In genomic region chr9:129432671-129433154, GRCh38 we compare ENCODE assay signal across 16 cellular contexts.
A peak's percentile ranks its signal among the peaks of the same experiment; 100 is the strongest.
DNase-seq lines count a peak whose midpoint lies in the region; ATAC-seq and TF ChIP-seq lines count a peak whose summit lies in the region.
"Had no signal": no experiment of that assay in that cellular context is flagged by ENCODE, and none has a peak within 500 bp of the region (broad histone marks: within the 10 kb centered on the region; RNA-seq: fewer than 3 reads in every experiment).

No MANE protein-coding gene starts in this region.

- H3K4me1 ChIP-seq in BE2C = peaks cover 30% of the 10 kb centered on the region

- no peak overlapping the region for H2AFZ ChIP-seq in neural cell (ENCODE audit: low read depth, low read length)

- peaks cover 7% of the 10 kb centered on the region for H3K4me1 Mint-ChIP-seq in activated naive CD4-positive, alpha-beta T cell treated with anti-CD3 and anti-CD28 coated beads for 36 hours (ENCODE audit: low read depth)

- TF ChIP-seq RAD21 in Ishikawa (IDR thresholded peaks at IDR 0.05; ENCODE audit: low read depth) (peak; percentile 16; the same call in 1 of the 2 replicates), neural cell (conservative IDR thresholded peaks at IDR 0.05) (no peak)

- no peak for ATAC-seq in HG03095 (IDR thresholded peaks at IDR 0.05; ENCODE audit: unreplicated experiment)

- H3K27me3 ChIP-seq in BE2C (no peaks in the 10 kb centered on the region), neural cell (ENCODE audit: insufficient read depth, low read depth, low read length) (no peaks in the 10 kb centered on the region)
- H3K27me3 ChIP-seq: dorsolateral prefrontal cortex, suprapubic skin had no signal

- TF ChIP-seq EP300 in Ishikawa (IDR thresholded peaks at IDR 0.05; ENCODE audit: borderline replicate concordance) = peak; percentile 99
- TF ChIP-seq EP300 in neural cell (conservative IDR thresholded peaks at IDR 0.05; ENCODE audit: poor library complexity, severe bottlenecking) = no peak

- H3K9me3 ChIP-seq in BE2C (no peaks in the 10 kb centered on the region), neural cell (ENCODE audit: low read length) (no peaks in the 10 kb centered on the region)
- H3K9me3 ChIP-seq: suprapubic skin had no signal

- CTCF ChIA-PET in GM10248 (lab: Yijun Ruan, JAX) = interaction anchor here (1.0 to 1.2 kb wide), 2 partner anchors 27 to 261 kb away, joined by 3 to 4 read pairs; no protein-coding TSS in a partner anchor
- CTCF ChIA-PET in activated naive CD4-positive, alpha-beta T cell treated with anti-CD3 and anti-CD28 coated beads for 36 hours (lab: Charles Lee) = interaction anchor here (0.6 kb wide), 1 partner anchor 11 kb away, joined by 3 read pairs; no protein-coding TSS in a partner anchor

- no peaks in the 10 kb centered on the region for H3K36me3 Mint-ChIP-seq in activated naive CD4-positive, alpha-beta T cell treated with anti-CD3 and anti-CD28 coated beads for 36 hours (ENCODE audit: low read depth)
- H3K36me3 Mint-ChIP-seq: IgD-negative memory B cell had no signal

- peak overlapping the region; percentile 46 to 54 for H3K27ac ChIP-seq in coronary artery
- no peak overlapping the region for H3K27ac ChIP-seq in neural cell (ENCODE audit: low read length)
- H3K27ac ChIP-seq: suprapubic skin had no signal

- POLR2A ChIA-PET in GM10248 (lab: Yijun Ruan, JAX) = no interaction called here

- H3K4me3 Mint-ChIP-seq in activated naive CD4-positive, alpha-beta T cell treated with anti-CD3 and anti-CD28 coated beads for 36 hours = no peak overlapping the region
- H3K4me3 Mint-ChIP-seq: IgD-negative memory B cell had no signal

- no peaks in the 10 kb centered on the region for H3K9me3 Mint-ChIP-seq in activated naive CD4-positive, alpha-beta T cell treated with anti-CD3 and anti-CD28 coated beads for 36 hours
- H3K9me3 Mint-ChIP-seq: IgD-negative memory B cell had no signal

- H3K27ac Mint-ChIP-seq in activated naive CD4-positive, alpha-beta T cell treated with anti-CD3 and anti-CD28 coated beads for 36 hours = no peak overlapping the region
- H3K27ac Mint-ChIP-seq: IgD-negative memory B cell had no signal

- H3K36me3 ChIP-seq in BE2C (no peaks in the 10 kb centered on the region), neural cell (ENCODE audit: insufficient read depth, low read length) (no peaks in the 10 kb centered on the region)
- H3K36me3 ChIP-seq: heart right ventricle, suprapubic skin had no signal

- H3F3A ChIP-seq in neural cell (ENCODE audit: insufficient read depth, low read length, poor library complexity, severe bottlenecking) = peaks cover 1% of the 10 kb centered on the region

- DNase-seq in BE2C (peak; percentile 78), coronary artery (ENCODE audit: low spot score) (no peak), GM10248 (ENCODE audit: extremely low spot score) (no peak)
- DNase-seq in activated naive CD4-positive, alpha-beta T cell treated with anti-CD3 and anti-CD28 coated beads for 36 hours = no peak
- DNase-seq in stimulated activated CD4-positive, alpha-beta T cell treated with anti-CD3 and anti-CD28 coated beads, Interleukin-15, amount 100 ng/mL, for 24 hours = no peak
- DNase-seq: activated CD8-positive, alpha-beta memory T cell treated with anti-CD3 and anti-CD28 coated beads, Interleukin-2, amount 50 U/mL, for 48 hours; activated gamma-delta T cell treated with Interleukin-2 at 50 U/mL for 16 hours; dorsolateral prefrontal cortex; heart right ventricle; NCI-H2081; stimulated activated CD4-positive, alpha-beta T cell treated with anti-CD3 and anti-CD28 coated beads, Interleukin-4, amount 100 ng/mL, for 24 hours had no signal

- H3K9ac ChIP-seq in neural cell (ENCODE audit: low read length) = peak overlapping the region; percentile 22

- H3K4me3 ChIP-seq in BE2C (ENCODE audit: low read depth, low read length) (no peak overlapping the region), coronary artery (no peak overlapping the region), neural cell (ENCODE audit: low read length) (no peak overlapping the region)
- H3K4me3 ChIP-seq: dorsolateral prefrontal cortex, heart right ventricle, suprapubic skin had no signal

- intact Hi-C loops in activated naive CD4-positive, alpha-beta T cell treated with anti-CD3 and anti-CD28 coated beads for 36 hours (cut with micrococcal nuclease) = no loop called here

- H3K27me3 Mint-ChIP-seq in activated naive CD4-positive, alpha-beta T cell treated with anti-CD3 and anti-CD28 coated beads for 36 hours (ENCODE audit: low read depth) = peaks cover 16% of the 10 kb centered on the region

- no peaks in the 10 kb centered on the region for H3K9me2 ChIP-seq in neural cell (ENCODE audit: insufficient read depth, low read length)

- H3K4me2 ChIP-seq in neural cell (ENCODE audit: low read length) = no peak overlapping the region

- TF ChIP-seq CTCF in BE2C (IDR thresholded peaks at IDR 0.05; ENCODE audit: low read depth, low read length) (no peak), coronary artery (IDR thresholded peaks at IDR 0.05) (no peak), neural cell (IDR thresholded peaks at IDR 0.05; ENCODE audit: poor library complexity, severe bottlenecking) (no peak), GM10248 (IDR thresholded peaks at IDR 0.05; ENCODE audit: control extremely low read depth, extremely low read depth, low read depth, missing control alignments) (no peak)

- no peaks in the 10 kb centered on the region for H3K79me2 ChIP-seq in neural cell (replicated peaks; ENCODE audit: insufficient read depth, low read length)

- H4K20me1 ChIP-seq in neural cell (ENCODE audit: insufficient read depth) = no peaks in the 10 kb centered on the region

TF ChIP-seq in Ishikawa, 13 proteins besides CTCF, POLR2A, EP300 and RAD21 (continues in another document):
- TF ChIP-seq ZBTB7A (IDR thresholded peaks at IDR 0.05; ENCODE audit: low read depth) (peak; percentile 49; the same call in 1 of the 2 replicates), CREB1 (IDR thresholded peaks at IDR 0.05; ENCODE audit: low read depth) (no peak), CEBPB (IDR thresholded peaks at IDR 0.05) (peak; percentile 40; the same call in 1 of the 2 replicates), EGR1 (IDR thresholded peaks at IDR 0.05) (peak; percentile 69; the same call in 1 of the 2 replicates), REST (IDR thresholded peaks at IDR 0.05; ENCODE audit: low read depth) (0 out of 2 replicates have a peak, but pooled peaks have one; percentile 23), TAF1 (IDR thresholded peaks at IDR 0.05; ENCODE audit: low read depth) (peak; percentile 20; the same call in 1 of the 2 replicates)

TF ChIP-seq in neural cell, 6 proteins besides CTCF, POLR2A, EP300 and RAD21:
- TF ChIP-seq SMC3 (conservative IDR thresholded peaks at IDR 0.05; ENCODE audit: poor library complexity) = no peak
- TF ChIP-seq TAF1 (IDR thresholded peaks at IDR 0.05; ENCODE audit: low read depth) = peak; percentile 20
- TF ChIP-seq POLR2AphosphoS5 (IDR thresholded peaks at IDR 0.05) = no peak
- no peak for TF ChIP-seq EZH2 (IDR thresholded peaks at IDR 0.05; ENCODE audit: borderline replicate concordance, insufficient read depth, low read length, poor library complexity, severe bottlenecking)
